1 cellular context compared by ENCODE assay signal in the genomic region with DNA sequence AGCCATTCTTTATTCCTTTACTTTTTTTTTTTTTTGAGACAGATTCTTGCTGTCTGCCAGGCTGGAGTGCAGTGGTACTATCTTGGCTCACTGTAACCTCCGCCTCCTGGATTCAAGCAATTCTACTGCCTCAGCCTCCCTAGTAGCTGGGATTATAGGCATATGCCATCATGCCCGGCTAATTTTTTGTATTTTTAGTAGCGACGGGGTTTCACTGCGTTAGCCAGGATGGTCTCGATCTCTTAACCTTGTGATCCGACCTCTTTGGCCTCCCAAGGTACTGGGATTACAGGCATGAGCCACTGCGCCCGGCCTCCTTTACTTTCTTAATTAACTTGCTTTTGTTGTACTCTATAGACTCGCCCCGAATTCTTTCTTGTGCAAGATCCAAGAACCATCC.
TF ChIP-seq lines count a peak whose summit lies in the region.

No MANE protein-coding gene starts in this region.

TF ChIP-seq in K562, 482 proteins besides CTCF, POLR2A, EP300 and RAD21:
- TF ChIP-seq DMBX1 (CRISPR knock-in tag; IDR thresholded peaks at IDR 0.05; ENCODE audit: borderline replicate concordance): peak; percentile 52; the same call in 1 of the 2 replicates
- 0 out of 2 replicates have a peak, but pooled peaks have one; percentile 29 for TF ChIP-seq HBP1 (CRISPR knock-in tag; IDR thresholded peaks at IDR 0.05)
- TF ChIP-seq OTX1 (CRISPR knock-in tag; IDR thresholded peaks at IDR 0.05): 0 out of 2 replicates have a peak, but pooled peaks have one; percentile 59
